In genomic region chr16:14564323-14564722, GRCh38 we compare ENCODE assay signal across 13 cellular contexts.
DNase-seq lines count a peak whose midpoint lies in the region; ATAC-seq and TF ChIP-seq lines count a peak whose summit lies in the region.
"Had no signal": no experiment of that assay in that cellular context is flagged by ENCODE, and none has a peak within 500 bp of the region (broad histone marks: within the 10 kb centered on the region; RNA-seq: fewer than 3 reads in every experiment).

No MANE protein-coding gene starts in this region.

- no peaks in the 10 kb centered on the region for H3K27me3 Mint-ChIP-seq in T-helper 17 cell
- H3K27me3 Mint-ChIP-seq: naive B cell had no signal

- TF ChIP-seq POLR2A in body of pancreas (IDR thresholded peaks at IDR 0.05), result no peak

- peak; percentile 84 for DNase-seq in COLO668 (lab: John Stamatoyannopoulos, UW; ENCODE audit: unreplicated experiment)
- peak; percentile 41 for DNase-seq in Karpas-422
- DNase-seq in body of pancreas, result peak; percentile 55 to 82 (median 78)
- DNase-seq in posterior vena cava (ENCODE audit: low spot score), result no peak
- no peak for DNase-seq in heart right ventricle
- DNase-seq in T-helper 17 cell, result no peak
- no peak for DNase-seq in HUDEP-2 (lab: John Stamatoyannopoulos, UW; ENCODE audit: unreplicated experiment in 76 of 76)
- DNase-seq: cortex of kidney; naive B cell; stimulated activated CD4-positive, alpha-beta T cell treated with anti-CD3 and anti-CD28 coated beads, Interleukin-4, amount 100 ng/mL, for 4 hours had no signal

- H3K9ac ChIP-seq in Karpas-422 (ENCODE audit: low read length), result peak overlapping the region; percentile 53
- H3K9ac ChIP-seq in mucosa of rectum (ENCODE audit: low read depth in 1 of 2, low read length in 2 of 2), result peak overlapping the region; percentile 53 to 59

- peak overlapping the region; percentile 70 for H3K4me2 ChIP-seq in Karpas-422 (ENCODE audit: low read depth, low read length, poor library complexity, severe bottlenecking)

- H3K4me3 ChIP-seq in Karpas-422 (ENCODE audit: low read length), result peak overlapping the region; percentile 54
- no peak overlapping the region for H3K4me3 ChIP-seq in body of pancreas
- H3K4me3 ChIP-seq in mucosa of rectum (ENCODE audit: low read length in 2 of 2), result no peak overlapping the region
- no peak overlapping the region for H3K4me3 ChIP-seq in heart right ventricle
- H3K4me3 ChIP-seq: tibial nerve had no signal

- no peak overlapping the region for H3K27ac Mint-ChIP-seq in T-helper 17 cell
- H3K27ac Mint-ChIP-seq: activated T-helper 1 cell treated with anti-CD3 and anti-CD28 coated beads, Interleukin-12 subunit alpha, Interleukin-12 subunit beta, Interleukin-2, Interleukin-4 antibody, amounts not matched to agents 30 ng/mL and 10 ng/mL and 1 ng/mL, durations not matched to agents 14 hours and 24 hours and 36 hours had no signal

- intact Hi-C loops in body of pancreas (cut with DNase I) (no loop called here), posterior vena cava (cut with DNase I) (no loop called here), heart right ventricle (cut with DNase I) (no loop called here)

- H3K27ac ChIP-seq in Karpas-422 (ENCODE audit: low read length), result peak overlapping the region; percentile 78
- H3K27ac ChIP-seq in body of pancreas, result peak overlapping the region; percentile 21 to 72 (median 50)
- H3K27ac ChIP-seq in mucosa of rectum (ENCODE audit: low read depth in 2 of 2, low read length in 2 of 2), result peak overlapping the region; percentile 84 to 85
- H3K27ac ChIP-seq in heart right ventricle, result no peak overlapping the region

- H4K20me1 ChIP-seq in Karpas-422 (ENCODE audit: insufficient read depth, low read depth, low read length), result no peaks in the 10 kb centered on the region

- TF ChIP-seq CTCF in body of pancreas (IDR thresholded peaks at IDR 0.05) (no peak), heart right ventricle (IDR thresholded peaks at IDR 0.05) (no peak)

- H3K9me3 ChIP-seq in Karpas-422 (ENCODE audit: low read length) (no peaks in the 10 kb centered on the region), body of pancreas (no peaks in the 10 kb centered on the region), mucosa of rectum (ENCODE audit: control insufficient read depth in 2 of 2, low read length in 2 of 2) (no peaks in the 10 kb centered on the region), heart right ventricle (no peaks in the 10 kb centered on the region), T-helper 17 cell (ENCODE audit: control insufficient read depth, low read length, poor library complexity, severe bottlenecking) (no peaks in the 10 kb centered on the region)
- H3K9me3 ChIP-seq: tibial nerve had no signal

- H3K36me3 ChIP-seq in Karpas-422 (ENCODE audit: insufficient read depth, low read length) (no peaks in the 10 kb centered on the region), body of pancreas (replicated peaks in 1 of 2; ENCODE audit: insufficient read depth in 1 of 2, low read depth in 2 of 2) (no peaks in the 10 kb centered on the region), mucosa of rectum (ENCODE audit: control insufficient read depth in 2 of 2, insufficient read depth in 2 of 2, low read length in 2 of 2) (peaks cover 0 to 4% of the 10 kb centered on the region in 2 donors), heart right ventricle (peaks cover 0 to 28% (median 0%) of the 10 kb centered on the region in 9 donors)

- no peaks in the 10 kb centered on the region for H3K9me2 ChIP-seq in Karpas-422 (replicated peaks; ENCODE audit: insufficient read depth, low read length)

- no peak overlapping the region for H2AFZ ChIP-seq in Karpas-422 (ENCODE audit: low read length)

- H3K27me3 ChIP-seq in Karpas-422 (ENCODE audit: low read length) (no peaks in the 10 kb centered on the region), body of pancreas (no peaks in the 10 kb centered on the region), mucosa of rectum (ENCODE audit: control insufficient read depth in 2 of 2, insufficient read depth in 2 of 2, low read length in 2 of 2) (no peaks in the 10 kb centered on the region), heart right ventricle (no peaks in the 10 kb centered on the region)
- H3K27me3 ChIP-seq: tibial nerve had no signal

- H3K4me3 Mint-ChIP-seq in T-helper 17 cell, result no peak overlapping the region
- H3K4me3 Mint-ChIP-seq: activated T-helper 1 cell treated with anti-CD3 and anti-CD28 coated beads, Interleukin-12 subunit alpha, Interleukin-12 subunit beta, Interleukin-2, Interleukin-4 antibody, amounts not matched to agents 30 ng/mL and 10 ng/mL and 1 ng/mL, durations not matched to agents 14 hours and 24 hours and 36 hours; naive B cell had no signal

- peaks cover 21% of the 10 kb centered on the region for H3K79me2 ChIP-seq in Karpas-422 (ENCODE audit: low read length)

- ATAC-seq in body of pancreas (peak; percentile 59), heart right ventricle (no peak), T-helper 17 cell (no peak)

- H3K36me3 Mint-ChIP-seq in T-helper 17 cell (ENCODE audit: low read depth), result peaks cover 2% of the 10 kb centered on the region

- peaks cover 20% of the 10 kb centered on the region for H3K4me1 Mint-ChIP-seq in T-helper 17 cell

- 44 to 46% methylated on average over 8 to 9 of the region's 9 CpGs for WGBS in body of pancreas, 2 donors
- 89 to 90% methylated on average over 9 of the region's 9 CpGs for WGBS in heart right ventricle, 2 donors

- H3K4me1 ChIP-seq in Karpas-422 (ENCODE audit: low read length) (peaks cover 37% of the 10 kb centered on the region), body of pancreas (peaks cover 61% of the 10 kb centered on the region), mucosa of rectum (ENCODE audit: control insufficient read depth in 2 of 2, insufficient read depth in 2 of 2, low read length in 2 of 2) (peaks cover 30 to 47% of the 10 kb centered on the region in 2 donors), heart right ventricle (peaks cover 0 to 29% (median 10%) of the 10 kb centered on the region in 9 donors)

Comparison
In these comparisons a context has a peak if more than half of its experiments do, and no peak if none do; other contexts are left out.
1. DNase-seq: peak in COLO668 (single experiment), Karpas-422 (single experiment) and body of pancreas (4 of 4); none in posterior vena cava (single experiment), heart right ventricle (0 of 2), T-helper 17 cell (0 of 3) and HUDEP-2 (0 of 76).
2. H3K27ac ChIP-seq: peak in Karpas-422 (single experiment), body of pancreas (4 of 4) and mucosa of rectum (2 of 2); none in heart right ventricle (0 of 10).